Comparison of ENCODE assay signal across 8 cellular contexts in the genomic region with DNA sequence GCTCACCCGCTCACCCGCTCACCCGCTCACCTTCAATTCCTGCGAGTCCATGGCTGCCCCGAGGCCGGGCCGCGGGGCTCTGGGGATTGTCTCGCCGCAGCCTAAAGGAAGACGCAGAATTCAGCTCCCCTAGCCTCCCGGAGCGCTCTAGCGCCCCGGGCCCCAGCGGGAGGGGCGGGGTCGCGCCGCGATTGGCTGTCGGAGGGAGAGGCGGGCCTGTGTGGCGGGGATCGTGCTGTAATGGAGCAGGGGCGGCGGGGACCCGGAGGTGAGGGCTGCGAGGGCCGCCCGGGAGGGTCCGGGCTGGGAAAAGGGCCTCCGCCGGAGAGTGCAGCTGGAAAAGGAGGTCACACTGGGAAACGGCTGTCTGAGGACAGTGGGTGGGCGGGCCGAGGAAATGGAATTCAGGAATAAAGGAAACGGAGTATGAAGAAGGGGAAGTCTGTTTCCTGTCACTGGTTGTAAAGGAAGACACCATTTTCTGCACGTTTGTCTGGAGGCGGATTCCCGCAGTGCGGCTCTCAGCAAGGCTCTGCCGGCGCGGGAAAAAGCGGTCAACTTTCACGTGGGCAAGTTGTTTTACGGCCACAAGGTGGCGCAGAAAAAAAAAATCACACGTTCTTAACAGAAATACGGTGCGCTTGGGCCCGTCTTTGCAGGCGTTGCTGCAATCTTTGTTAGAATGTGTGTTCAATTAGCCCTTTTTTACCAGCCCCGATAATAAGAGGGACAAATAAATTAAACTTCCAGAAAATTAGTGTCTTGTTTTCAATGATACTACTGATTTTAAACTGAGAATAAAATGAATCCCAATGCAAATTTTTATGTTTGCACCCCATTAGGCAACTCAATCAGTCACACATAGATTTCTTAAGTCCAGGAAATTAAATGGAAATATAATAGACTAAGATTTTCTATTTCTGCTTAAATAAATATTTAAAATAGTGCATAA. TPM values are rescaled to one million over a fixed set of nuclear protein-coding genes. Genes with fewer than 3 reads are reported as not detected.
DNase-seq lines count a peak whose midpoint lies in the region; ATAC-seq and TF ChIP-seq lines count a peak whose summit lies in the region.

A gene (minus strand): TSS at position 122 of the 952 bp plus-strand sequence. CDS start 71 bp downstream, at position 51.

- TF ChIP-seq CTCF in left lung (IDR thresholded peaks at IDR 0.05): peak; percentile 68 to 79

- H3K9me3 ChIP-seq in left lung: no peaks in the 10 kb centered on the region

- ATAC-seq in GM19372 (IDR thresholded peaks at IDR 0.05; ENCODE audit: low read depth, unreplicated experiment) (peak; percentile 94), HG03558 (IDR thresholded peaks at IDR 0.05; ENCODE audit: extremely low read depth, unreplicated experiment) (peak; percentile 83), left lung (peak; percentile 99)

- H3K4me1 ChIP-seq in left lung: peaks cover 0 to 24% of the 10 kb centered on the region in 2 donors

- peak within 1 kb of the TSS; percentile 71 for H3K4me3 ChIP-seq in left lung

- intact Hi-C loops in left lung (cut with DNase I): no loop called here

- peak within 1 kb of the TSS; percentile 77 to 88 for H3K27ac ChIP-seq in left lung

- H3K27me3 ChIP-seq in left lung: no peaks in the 10 kb centered on the region

- H3K36me3 ChIP-seq in left lung: no peaks in the 10 kb centered on the region

- DNase-seq in CD1c-positive myeloid dendritic cell (ENCODE audit: extremely low spot score) (peak; percentile 96), NCI-H748 treated with DMSO at 0.1 percent for 48 hours (lab: John Stamatoyannopoulos, UW) (peak; percentile 96), dermis blood vessel endothelial cell (peak; percentile 98), left lung (peak; percentile 96 to 99)
- DNase-seq in activated CD4-positive, alpha-beta T cell treated with anti-CD3 and anti-CD28 coated beads, Interleukin-2, amount 50 U/mL, for 24 hours (ENCODE audit: low read depth in 1 of 2, low spot score in 1 of 2): peak; percentile 85 to 89
- DNase-seq in stimulated activated CD4-positive, alpha-beta T cell treated with anti-CD3 and anti-CD28 coated beads, Interleukin-2, amount 100 ng/mL, for 48 hours: peak; percentile 88 to 89

RNA-seq across cellular contexts. Expression of the gene that starts here (rescaled TPM):
- total RNA-seq in dermis blood vessel endothelial cell (33.4 and 45.2 TPM in 2 replicates), left lung (10 to 100 TPM; 17.2 to 22.3 TPM)

Comparison
In these comparisons a context has a peak if more than half of its experiments do, and no peak if none do; other contexts are left out.
1. Peak in every context shown above with its lines: DNase-seq, ATAC-seq, H3K4me3 ChIP-seq and H3K27ac ChIP-seq.